Comparison of ENCODE assay signal across 1 cellular context in genomic region chr13:67078062-67078461, GRCh38.
TF ChIP-seq lines count a peak whose summit lies in the region.

No MANE protein-coding gene starts in this region.

TF ChIP-seq in WTC11, 78 proteins besides CTCF, POLR2A, EP300 and RAD21 (continued from another document):
- TF ChIP-seq E2F1 (CRISPR knock-in tag; IDR thresholded peaks at IDR 0.05), result no peak
- TF ChIP-seq TEAD1 (CRISPR knock-in tag; IDR thresholded peaks at IDR 0.05), result no peak
- TF ChIP-seq NFYB (CRISPR knock-in tag; conservative IDR thresholded peaks at IDR 0.05; ENCODE audit: low read depth), result no peak
- TF ChIP-seq GRHL2 (CRISPR knock-in tag; IDR thresholded peaks at IDR 0.05; ENCODE audit: insufficient replicate concordance, severe bottlenecking), result no peak
- no peak for TF ChIP-seq FOXP1 (CRISPR knock-in tag; IDR thresholded peaks at IDR 0.05; ENCODE audit: borderline replicate concordance)
- no peak for TF ChIP-seq NFATC4 (CRISPR knock-in tag; IDR thresholded peaks at IDR 0.05)
- TF ChIP-seq ZNF423 (CRISPR knock-in tag; IDR thresholded peaks at IDR 0.05), result no peak
- TF ChIP-seq ZNF232 (CRISPR knock-in tag; IDR thresholded peaks at IDR 0.05), result no peak
- no peak for TF ChIP-seq ZBTB43 (CRISPR knock-in tag; IDR thresholded peaks at IDR 0.05)
